13 cellular contexts compared by ENCODE assay signal in the genomic region with DNA sequence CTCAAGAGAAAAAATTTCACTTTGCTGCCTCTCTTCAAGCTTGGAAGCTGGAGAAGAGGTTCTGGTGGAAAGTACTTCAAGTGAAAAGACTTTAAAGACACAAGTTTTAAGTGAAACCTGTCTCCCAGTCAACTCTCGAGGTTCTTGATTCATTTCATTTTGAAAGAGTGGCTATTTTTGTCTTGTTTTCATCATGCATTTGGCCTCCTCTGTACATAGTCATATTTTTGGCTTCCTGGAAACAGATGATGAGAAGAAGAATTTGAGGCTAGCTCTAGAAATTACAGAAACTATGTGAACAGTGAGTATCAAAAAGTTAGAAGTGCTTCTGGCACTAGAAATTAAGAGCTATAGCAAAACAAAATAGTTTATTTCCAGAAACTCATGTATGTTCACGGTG.
DNase-seq lines count a peak whose midpoint lies in the region; ATAC-seq and TF ChIP-seq lines count a peak whose summit lies in the region.
"Had no signal": no experiment of that assay in that cellular context is flagged by ENCODE, and none has a peak within 500 bp of the region (broad histone marks: within the 10 kb centered on the region; RNA-seq: fewer than 3 reads in every experiment).

No MANE protein-coding gene starts in this region.

- peak; percentile 89 to 91 for ATAC-seq in activated T-cell treated with anti-CD3 and anti-CD28 coated beads, Interleukin-2, amount 50 U/mL, for 72 hours (replicated peaks in 1 of 2)
- ATAC-seq in thoracic aorta (ENCODE audit: insufficient number of reproducible peaks, low FRiP score, low read depth) (peak; percentile 72), HG03095 (IDR thresholded peaks at IDR 0.05; ENCODE audit: unreplicated experiment) (no peak)
- ATAC-seq: Panc1, T-helper 17 cell had no signal

- H3K36me3 ChIP-seq in adipocyte (ENCODE audit: control insufficient read depth, insufficient read depth, low read length, severe bottlenecking) (no peaks in the 10 kb centered on the region), right atrium auricular region (no peaks in the 10 kb centered on the region), thoracic aorta (no peaks in the 10 kb centered on the region), endodermal cell (ENCODE audit: control insufficient read depth, insufficient read depth, low read length) (no peaks in the 10 kb centered on the region)

- peak overlapping the region; percentile 57 to 80 for H3K4me3 Mint-ChIP-seq in activated T-cell treated with anti-CD3 and anti-CD28 coated beads, Interleukin-2, amount 50 U/mL, for 72 hours
- no peak overlapping the region for H3K4me3 Mint-ChIP-seq in endodermal cell
- H3K4me3 Mint-ChIP-seq: T-helper 17 cell had no signal

- TF ChIP-seq CTCF in right atrium auricular region (IDR thresholded peaks at IDR 0.05) (no peak), thoracic aorta (IDR thresholded peaks at IDR 0.05) (no peak), endodermal cell (conservative IDR thresholded peaks at IDR 0.05) (no peak)

- no peaks in the 10 kb centered on the region for H3K9me3 Mint-ChIP-seq in activated T-cell treated with anti-CD3 and anti-CD28 coated beads, Interleukin-2, amount 50 U/mL, for 72 hours
- no peaks in the 10 kb centered on the region for H3K9me3 Mint-ChIP-seq in endodermal cell

- DNase-seq in activated T-cell treated with anti-CD3 and anti-CD28 coated beads, Interleukin-2, amount 50 U/mL, for 72 hours: no peak
- no peak for DNase-seq in activated T-cell treated with anti-CD3 and anti-CD28 coated beads, Interleukin-2, amount 50 U/mL, for 48 hours
- peak; percentile 84 for DNase-seq in adipocyte (ENCODE audit: low read depth)
- no peak for DNase-seq in right atrium auricular region (ENCODE audit: low spot score)
- no peak for DNase-seq in thoracic aorta (ENCODE audit: low spot score)
- no peak for DNase-seq in endodermal cell
- DNase-seq in NCI-H510A treated with DMSO at 0.1 percent for 48 hours (lab: John Stamatoyannopoulos, UW): no peak
- DNase-seq: ACHN, DMS79, small intestine, T-helper 17 cell had no signal

- H3K4me3 ChIP-seq in adipocyte (ENCODE audit: low read length) (peak overlapping the region; percentile 71), right atrium auricular region (no peak overlapping the region), thoracic aorta (peak overlapping the region; percentile 59), endodermal cell (ENCODE audit: low read length) (no peak overlapping the region)

- H3K4me1 Mint-ChIP-seq in activated T-cell treated with anti-CD3 and anti-CD28 coated beads, Interleukin-2, amount 50 U/mL, for 72 hours (ENCODE audit: low read depth): peaks cover 31% of the 10 kb centered on the region
- H3K4me1 Mint-ChIP-seq in endodermal cell: peaks cover 3% of the 10 kb centered on the region
- H3K4me1 Mint-ChIP-seq: T-helper 17 cell had no signal

- WGBS in endodermal cell (ENCODE audit: insufficient coverage in 1 of 2, insufficient read length in 1 of 2), 2 experiments: 83 to 90% methylated on average over 1 to 2 of the region's 2 CpGs

- no peaks in the 10 kb centered on the region for H3K9me3 ChIP-seq in adipocyte (ENCODE audit: control insufficient read depth, low read length)
- H3K9me3 ChIP-seq in right atrium auricular region: no peaks in the 10 kb centered on the region
- no peaks in the 10 kb centered on the region for H3K9me3 ChIP-seq in thoracic aorta
- no peaks in the 10 kb centered on the region for H3K9me3 ChIP-seq in endodermal cell (ENCODE audit: control insufficient read depth, low read length)

- H3K27me3 Mint-ChIP-seq in activated T-cell treated with anti-CD3 and anti-CD28 coated beads, Interleukin-2, amount 50 U/mL, for 72 hours (ENCODE audit: low read depth): peaks cover 11% of the 10 kb centered on the region
- no peaks in the 10 kb centered on the region for H3K27me3 Mint-ChIP-seq in endodermal cell (ENCODE audit: insufficient read depth)

- H3K4me1 ChIP-seq in adipocyte (ENCODE audit: control insufficient read depth, insufficient read depth, low read length): peaks cover 43% of the 10 kb centered on the region
- peaks cover 0 to 15% of the 10 kb centered on the region in 2 donors for H3K4me1 ChIP-seq in right atrium auricular region
- H3K4me1 ChIP-seq in thoracic aorta (ENCODE audit: control insufficient read depth in 1 of 2, low read depth in 2 of 2): peaks cover 14 to 46% of the 10 kb centered on the region in 2 donors
- no peaks in the 10 kb centered on the region for H3K4me1 ChIP-seq in endodermal cell (ENCODE audit: control insufficient read depth, insufficient read depth, low read length)

- H3K36me3 Mint-ChIP-seq in activated T-cell treated with anti-CD3 and anti-CD28 coated beads, Interleukin-2, amount 50 U/mL, for 72 hours (ENCODE audit: insufficient read depth in 2 of 2): peaks cover 0 to 1% of the 10 kb centered on the region in 2 donors
- peaks cover 15% of the 10 kb centered on the region for H3K36me3 Mint-ChIP-seq in endodermal cell (ENCODE audit: low read depth)

- H3K27ac Mint-ChIP-seq in activated T-cell treated with anti-CD3 and anti-CD28 coated beads, Interleukin-2, amount 50 U/mL, for 72 hours: peak overlapping the region; percentile 99
- H3K27ac Mint-ChIP-seq in endodermal cell: no peak overlapping the region
- H3K27ac Mint-ChIP-seq: T-helper 17 cell had no signal

- H3K27me3 ChIP-seq in adipocyte (replicated peaks; ENCODE audit: control insufficient read depth, insufficient read depth, low read length) (no peaks in the 10 kb centered on the region), right atrium auricular region (no peaks in the 10 kb centered on the region), thoracic aorta (replicated peaks; ENCODE audit: insufficient read depth) (no peaks in the 10 kb centered on the region), endodermal cell (ENCODE audit: control insufficient read depth, insufficient read depth, low read length, poor library complexity, severe bottlenecking) (no peaks in the 10 kb centered on the region)

- peak overlapping the region; percentile 62 for H3K9ac ChIP-seq in adipocyte (ENCODE audit: low read length)
- H3K9ac ChIP-seq in endodermal cell (ENCODE audit: extremely low read depth, low read length, poor library complexity, severe bottlenecking): no peak overlapping the region

- H3K27ac ChIP-seq in right atrium auricular region (peak overlapping the region; percentile 47 to 73), thoracic aorta (peak overlapping the region; percentile 84 to 90), endodermal cell (ENCODE audit: low read depth, low read length) (no peak overlapping the region)

Comparison
In these comparisons a context has a peak if more than half of its experiments do, and no peak if none do; other contexts are left out.
1. H3K4me3 ChIP-seq: peak in adipocyte (single experiment) and thoracic aorta (single experiment); none in right atrium auricular region (0 of 2) and endodermal cell (single experiment).